ENCODE assay signal across 22 cellular contexts in genomic region chr1:224149733-224150132, GRCh38. TPM values are rescaled to one million over a fixed set of nuclear protein-coding genes. Genes with fewer than 3 reads are reported as not detected.
DNase-seq lines count a peak whose midpoint lies in the region; ATAC-seq and TF ChIP-seq lines count a peak whose summit lies in the region.
"Had no signal": no experiment of that assay in that cellular context is flagged by ENCODE, and none has a peak within 500 bp of the region (broad histone marks: within the 10 kb centered on the region; RNA-seq: fewer than 3 reads in every experiment).

No MANE protein-coding gene starts in this region.

- no peaks in the 10 kb centered on the region for H3K9me3 Mint-ChIP-seq in activated CD8-positive, alpha-beta T cell treated with anti-CD3 and anti-CD28 coated beads, Interleukin-2, amount 10 ng/mL, durations not matched to agents 7 days and 5 days (ENCODE audit: insufficient read depth)
- no peaks in the 10 kb centered on the region for H3K9me3 Mint-ChIP-seq in activated CD8-positive, alpha-beta T cell treated with anti-CD3 and anti-CD28 coated beads for 36 hours
- H3K9me3 Mint-ChIP-seq in activated T-helper 17 cell treated with anti-CD3 and anti-CD28 coated beads, Interleukin-2, amount 50 U/mL, for 72 hours: no peaks in the 10 kb centered on the region
- no peaks in the 10 kb centered on the region for H3K9me3 Mint-ChIP-seq in activated naive CD4-positive, alpha-beta T cell treated with anti-CD3 and anti-CD28 coated beads, Interleukin-2, amount 50 U/mL, for 72 hours
- H3K9me3 Mint-ChIP-seq: H9 had no signal

- no peaks in the 10 kb centered on the region for H3K9me2 ChIP-seq in OCI-LY7 (ENCODE audit: insufficient read depth, low read length)

- H3K36me3 ChIP-seq in OCI-LY7 (ENCODE audit: insufficient read depth, low read length): peaks cover 29% of the 10 kb centered on the region
- H3K36me3 ChIP-seq in stomach: peaks cover 0 to 34% (median 33%) of the 10 kb centered on the region in 4 donors

- H3K36me3 Mint-ChIP-seq in activated CD8-positive, alpha-beta T cell treated with anti-CD3 and anti-CD28 coated beads, Interleukin-2, amount 10 ng/mL, durations not matched to agents 7 days and 5 days (ENCODE audit: low read depth): peaks cover 18% of the 10 kb centered on the region
- peaks cover 10% of the 10 kb centered on the region for H3K36me3 Mint-ChIP-seq in activated CD8-positive, alpha-beta T cell treated with anti-CD3 and anti-CD28 coated beads for 36 hours (ENCODE audit: low read depth)
- H3K36me3 Mint-ChIP-seq in activated T-helper 17 cell treated with anti-CD3 and anti-CD28 coated beads, Interleukin-2, amount 50 U/mL, for 72 hours (ENCODE audit: low read depth): peaks cover 29% of the 10 kb centered on the region
- peaks cover 0 to 6% of the 10 kb centered on the region in 2 donors for H3K36me3 Mint-ChIP-seq in activated naive CD4-positive, alpha-beta T cell treated with anti-CD3 and anti-CD28 coated beads, Interleukin-2, amount 50 U/mL, for 72 hours

- H3K27me3 Mint-ChIP-seq in activated CD8-positive, alpha-beta T cell treated with anti-CD3 and anti-CD28 coated beads, Interleukin-2, amount 10 ng/mL, durations not matched to agents 7 days and 5 days (ENCODE audit: low read depth): no peaks in the 10 kb centered on the region
- H3K27me3 Mint-ChIP-seq in activated CD8-positive, alpha-beta T cell treated with anti-CD3 and anti-CD28 coated beads for 36 hours: no peaks in the 10 kb centered on the region
- H3K27me3 Mint-ChIP-seq in activated T-helper 17 cell treated with anti-CD3 and anti-CD28 coated beads, Interleukin-2, amount 50 U/mL, for 72 hours: no peaks in the 10 kb centered on the region

- WGBS in stomach, 5 donors: 55 to 75% (median 67%) methylated on average over 1 of the region's 1 CpG

- no peak for DNase-seq in activated CD8-positive, alpha-beta T cell treated with anti-CD3 and anti-CD28 coated beads, Interleukin-2, amount 10 ng/mL, durations not matched to agents 7 days and 5 days
- DNase-seq in activated CD8-positive, alpha-beta T cell treated with anti-CD3 and anti-CD28 coated beads for 36 hours: no peak
- peak; percentile 19 for DNase-seq in ELR (ENCODE audit: low read depth)
- DNase-seq in OCI-LY7 (ENCODE audit: low spot score): no peak
- DNase-seq in activated naive CD4-positive, alpha-beta T cell treated with anti-CD3 and anti-CD28 coated beads, Interleukin-2, amount 50 U/mL, for 72 hours (ENCODE audit: low spot score in 2 of 2): no peak
- DNase-seq in stomach: no peak
- DNase-seq: ACHN; H9; KG1; MV-4-11; NCI-H1105 treated with DMSO at 0.1 percent for 48 hours; NCI-H2029 treated with DMSO at 0.1 percent for 48 hours; NCI-H226; NCI-H510A treated with DMSO at 0.1 percent for 48 hours; NCI-H774; NK-92 treated with Interleukin-12 subunit alpha and Interleukin-12 subunit beta, amount 100 ng/mL, for 24 hours had no signal

- H3K4me3 ChIP-seq in OCI-LY7 (ENCODE audit: low read depth, low read length, poor library complexity, severe bottlenecking) (no peak overlapping the region), stomach (no peak overlapping the region)
- H3K4me3 ChIP-seq: BLaER1, GM12878 had no signal

- intact Hi-C loops in activated CD8-positive, alpha-beta T cell treated with anti-CD3 and anti-CD28 coated beads for 36 hours (cut with micrococcal nuclease): no loop called here
- intact Hi-C loops in OCI-LY7 (cut with micrococcal nuclease; ENCODE audit: unreplicated experiment): no loop called here
- intact Hi-C loops in stomach (cut with DNase I; ENCODE audit: low total_unique reads): no loop called here

- H3K9me3 ChIP-seq in OCI-LY7 (ENCODE audit: low read length) (no peaks in the 10 kb centered on the region), stomach (no peaks in the 10 kb centered on the region)
- H3K9me3 ChIP-seq: BLaER1 had no signal

- CTCF ChIA-PET in activated CD8-positive, alpha-beta T cell treated with anti-CD3 and anti-CD28 coated beads, Interleukin-2, amount 10 ng/mL, durations not matched to agents 7 days and 5 days (lab: Charles Lee): no interaction called here
- CTCF ChIA-PET in activated CD8-positive, alpha-beta T cell treated with anti-CD3 and anti-CD28 coated beads for 36 hours (lab: Charles Lee): no interaction called here
- CTCF ChIA-PET in OCI-LY7 (lab: Charles Lee; ENCODE audit: unreplicated experiment): no interaction called here

- no peaks in the 10 kb centered on the region for H4K20me1 ChIP-seq in OCI-LY7 (ENCODE audit: insufficient read depth, low read length)
- H4K20me1 ChIP-seq: BLaER1 had no signal

- no peaks in the 10 kb centered on the region for H3K27me3 ChIP-seq in stomach
- H3K27me3 ChIP-seq: BLaER1 had no signal

- no peak for ATAC-seq in activated CD8-positive, alpha-beta T cell treated with anti-CD3 and anti-CD28 coated beads, Interleukin-2, amount 10 ng/mL, durations not matched to agents 7 days and 5 days
- ATAC-seq in activated CD8-positive, alpha-beta T cell treated with anti-CD3 and anti-CD28 coated beads for 36 hours: no peak
- ATAC-seq in activated T-helper 17 cell treated with anti-CD3 and anti-CD28 coated beads, Interleukin-2, amount 50 U/mL, for 72 hours (replicated peaks): no peak
- ATAC-seq in activated naive CD4-positive, alpha-beta T cell treated with anti-CD3 and anti-CD28 coated beads, Interleukin-2, amount 50 U/mL, for 72 hours: no peak
- no peak for ATAC-seq in HG03439 (IDR thresholded peaks at IDR 0.05; ENCODE audit: unreplicated experiment)
- ATAC-seq: GM12878, Right ventricle myocardium inferior had no signal

- no peak overlapping the region for H2AFZ ChIP-seq in OCI-LY7 (ENCODE audit: low read length)

- no peaks in the 10 kb centered on the region for H3K4me1 ChIP-seq in OCI-LY7 (ENCODE audit: insufficient read depth, low read length, poor library complexity, severe bottlenecking)
- H3K4me1 ChIP-seq in stomach: no peaks in the 10 kb centered on the region

- no peak overlapping the region for H3K4me3 Mint-ChIP-seq in activated CD8-positive, alpha-beta T cell treated with anti-CD3 and anti-CD28 coated beads, Interleukin-2, amount 10 ng/mL, durations not matched to agents 7 days and 5 days
- no peak overlapping the region for H3K4me3 Mint-ChIP-seq in activated CD8-positive, alpha-beta T cell treated with anti-CD3 and anti-CD28 coated beads for 36 hours
- H3K4me3 Mint-ChIP-seq in activated T-helper 17 cell treated with anti-CD3 and anti-CD28 coated beads, Interleukin-2, amount 50 U/mL, for 72 hours: no peak overlapping the region
- H3K4me3 Mint-ChIP-seq: H9 had no signal

- H3K4me2 ChIP-seq in OCI-LY7 (ENCODE audit: low read length): no peak overlapping the region
- H3K4me2 ChIP-seq: BLaER1 had no signal

- H3K27ac ChIP-seq in OCI-LY7 (ENCODE audit: low read depth, low read length, poor library complexity, severe bottlenecking) (no peak overlapping the region), stomach (no peak overlapping the region)
- H3K27ac ChIP-seq: 22Rv1, BLaER1 had no signal

- no peak for TF ChIP-seq POLR2A in stomach (IDR thresholded peaks at IDR 0.05)

- H3K27ac Mint-ChIP-seq in activated CD8-positive, alpha-beta T cell treated with anti-CD3 and anti-CD28 coated beads, Interleukin-2, amount 10 ng/mL, durations not matched to agents 7 days and 5 days: peak overlapping the region; percentile 5
- no peak overlapping the region for H3K27ac Mint-ChIP-seq in activated CD8-positive, alpha-beta T cell treated with anti-CD3 and anti-CD28 coated beads for 36 hours
- peak overlapping the region; percentile 1 for H3K27ac Mint-ChIP-seq in activated T-helper 17 cell treated with anti-CD3 and anti-CD28 coated beads, Interleukin-2, amount 50 U/mL, for 72 hours
- H3K27ac Mint-ChIP-seq in activated naive CD4-positive, alpha-beta T cell treated with anti-CD3 and anti-CD28 coated beads, Interleukin-2, amount 50 U/mL, for 72 hours: peak overlapping the region in 1 of 2 donors; percentile 5

- TF ChIP-seq CTCF in activated CD8-positive, alpha-beta T cell treated with anti-CD3 and anti-CD28 coated beads for 36 hours (IDR thresholded peaks at IDR 0.05): no peak
- TF ChIP-seq CTCF in OCI-LY7 (conservative IDR thresholded peaks at IDR 0.05; ENCODE audit: low read length) (no peak), stomach (IDR thresholded peaks at IDR 0.05) (no peak)

- H3K4me1 Mint-ChIP-seq in activated CD8-positive, alpha-beta T cell treated with anti-CD3 and anti-CD28 coated beads, Interleukin-2, amount 10 ng/mL, durations not matched to agents 7 days and 5 days (ENCODE audit: low read depth): peaks cover 15% of the 10 kb centered on the region
- peaks cover 7% of the 10 kb centered on the region for H3K4me1 Mint-ChIP-seq in activated CD8-positive, alpha-beta T cell treated with anti-CD3 and anti-CD28 coated beads for 36 hours (ENCODE audit: low read depth)
- H3K4me1 Mint-ChIP-seq in activated T-helper 17 cell treated with anti-CD3 and anti-CD28 coated beads, Interleukin-2, amount 50 U/mL, for 72 hours: peaks cover 14% of the 10 kb centered on the region
- H3K4me1 Mint-ChIP-seq: H9 had no signal

- TF ChIP-seq EP300 in stomach (IDR thresholded peaks at IDR 0.05): no peak

- BruUV-seq in OCI-LY7 (replicated peaks; lab: Mats Ljungman, UMichigan): no TSS peak

- POLR2A ChIA-PET in activated CD8-positive, alpha-beta T cell treated with anti-CD3 and anti-CD28 coated beads, Interleukin-2, amount 10 ng/mL, durations not matched to agents 7 days and 5 days (lab: Charles Lee): no interaction called here
- POLR2A ChIA-PET in activated CD8-positive, alpha-beta T cell treated with anti-CD3 and anti-CD28 coated beads for 36 hours (lab: Charles Lee): no interaction called here
- POLR2A ChIA-PET in OCI-LY7 (lab: Charles Lee): interaction anchor here (0.8 kb wide), 1 partner anchor 215 kb away, joined by 3 read pairs; no protein-coding TSS in a partner anchor

- H3K79me2 ChIP-seq in OCI-LY7 (ENCODE audit: insufficient read depth, low read depth, low read length): no peaks in the 10 kb centered on the region

RNA-seq across cellular contexts. Expression of gene DEGS1, which starts 33.3 kb away (rescaled TPM):
- total RNA-seq in activated CD8-positive, alpha-beta T cell treated with anti-CD3 and anti-CD28 coated beads, Interleukin-2, amount 10 ng/mL, durations not matched to agents 7 days and 5 days: 10 to 100 TPM; 71.3 to 77.2 TPM
- total RNA-seq in activated CD8-positive, alpha-beta T cell treated with anti-CD3 and anti-CD28 coated beads for 36 hours: 10 to 100 TPM; 32.3 to 33.8 TPM
- 10 to 100 TPM; 37.7 to 72.3 TPM for total RNA-seq in activated T-helper 17 cell treated with anti-CD3 and anti-CD28 coated beads, Interleukin-2, amount 50 U/mL, for 72 hours
- total RNA-seq in OCI-LY7 (2014; rRNA removed; shearing (Covaris generic)): 28.7 and 34.8 TPM in 2 replicates
- total RNA-seq in OCI-LY7 (2022) (44.4 and 53.2 TPM in 2 replicates), stomach (100 to 1,000 TPM in 1 of 5 donors, 10 to 100 TPM in 3, 1 to 10 TPM in 1; 6.4 to 109 (median 54.3) TPM)
- total RNA-seq in activated naive CD4-positive, alpha-beta T cell treated with anti-CD3 and anti-CD28 coated beads, Interleukin-2, amount 50 U/mL, for 72 hours: 10 to 100 TPM; 10.5 to 38.3 TPM
- polyA plus RNA-seq in stomach: 10 to 100 TPM; 11.2 to 44.5 (median 25.4) TPM

RNA-seq across cellular contexts. Expression of gene FBXO28, which starts 35.8 kb away (rescaled TPM):
- 10 to 100 TPM; 26.4 to 28.4 TPM for total RNA-seq in activated CD8-positive, alpha-beta T cell treated with anti-CD3 and anti-CD28 coated beads, Interleukin-2, amount 10 ng/mL, durations not matched to agents 7 days and 5 days
- 10 to 100 TPM; 21.5 to 21.7 TPM for total RNA-seq in activated CD8-positive, alpha-beta T cell treated with anti-CD3 and anti-CD28 coated beads for 36 hours
- total RNA-seq in activated T-helper 17 cell treated with anti-CD3 and anti-CD28 coated beads, Interleukin-2, amount 50 U/mL, for 72 hours: 10 to 100 TPM; 26.2 to 29.5 TPM
- total RNA-seq in OCI-LY7 (2014; rRNA removed; shearing (Covaris generic)): 23.3 and 25.1 TPM in 2 replicates
- total RNA-seq in OCI-LY7 (2022) (17.4 and 20.1 TPM in 2 replicates), stomach (10 to 100 TPM in 3 of 5 donors, 1 to 10 TPM in 2; 4.6 to 44.2 (median 13.5) TPM)
- 10 to 100 TPM; 14.4 to 18.1 TPM for total RNA-seq in activated naive CD4-positive, alpha-beta T cell treated with anti-CD3 and anti-CD28 coated beads, Interleukin-2, amount 50 U/mL, for 72 hours
- 1 to 10 TPM; 6.9 to 9.8 (median 7.6) TPM for polyA plus RNA-seq in stomach
